Comparison of ENCODE assay signal across 13 cellular contexts in genomic region chr13:44307255-44307654, GRCh38.
A peak's percentile ranks its signal among the peaks of the same experiment; 100 is the strongest.
DNase-seq lines count a peak whose midpoint lies in the region; ATAC-seq, FAIRE-seq and TF ChIP-seq lines count a peak whose summit lies in the region.
"Had no signal": no experiment of that assay in that cellular context is flagged by ENCODE, and none has a peak within 500 bp of the region (broad histone marks: within the 10 kb centered on the region; RNA-seq: fewer than 3 reads in every experiment).

No MANE protein-coding gene starts in this region.

- H3K27ac ChIP-seq in HEK293 (ENCODE audit: extremely low read depth, low read depth, low read length) (no peak overlapping the region), VCaP (peak overlapping the region; percentile 77), gastroesophageal sphincter (peak overlapping the region; percentile 74 to 90 (median 83)), gastrocnemius medialis (peak overlapping the region; percentile 14 to 89 (median 73)), Karpas-422 (ENCODE audit: low read length) (no peak overlapping the region)
- H3K27ac ChIP-seq: cardiac muscle cell had no signal

- no peak overlapping the region for H3K9ac ChIP-seq in Karpas-422 (ENCODE audit: low read length)

- TF ChIP-seq CTCF in HEK293 (tag by site-specific recombination; IDR thresholded peaks at IDR 0.05) (no peak), VCaP (conservative IDR thresholded peaks at IDR 0.05) (no peak), gastroesophageal sphincter (IDR thresholded peaks at IDR 0.05) (no peak), gastrocnemius medialis (IDR thresholded peaks at IDR 0.05 in 4 of 5, conservative IDR thresholded peaks at IDR 0.05 in 1 of 5) (no peak)

- WGBS in gastroesophageal sphincter (ENCODE audit: low coverage in 1 of 2), 2 donors = 62 to 65% methylated on average over 4 of the region's 4 CpGs

- H3K4me2 ChIP-seq in Karpas-422 (ENCODE audit: low read depth, low read length, poor library complexity, severe bottlenecking) = no peak overlapping the region

- peaks cover 5% of the 10 kb centered on the region for H3K4me1 ChIP-seq in HEK293 (ENCODE audit: control insufficient read depth, insufficient read depth, low read length)
- peaks cover 14 to 99% (median 33%) of the 10 kb centered on the region in 3 donors for H3K4me1 ChIP-seq in gastroesophageal sphincter
- H3K4me1 ChIP-seq in gastrocnemius medialis = peaks cover 46 to 66% of the 10 kb centered on the region in 2 donors
- H3K4me1 ChIP-seq in Karpas-422 (ENCODE audit: low read length) = peaks cover under 1% of the 10 kb centered on the region; the same call in 1 of the 2 replicates

- ATAC-seq in gastroesophageal sphincter = no peak
- ATAC-seq in gastrocnemius medialis = no peak
- no peak for ATAC-seq in HG03045 (IDR thresholded peaks at IDR 0.05; ENCODE audit: unreplicated experiment)

- in situ Hi-C loops in gastrocnemius medialis (cut with MboI; ENCODE audit: low sequenced_read_pairs in 4 of 4) = loop anchor here in 1 of 4 donors (10.0 kb wide), 1 partner anchor 72 kb away; no protein-coding TSS in a partner anchor

- POLR2A ChIA-PET in HEK293 (lab: Yijun Ruan, JAX) = no interaction called here

- no peak overlapping the region for H3K4me3 ChIP-seq in HEK293 (ENCODE audit: low read depth, low read length)
- H3K4me3 ChIP-seq in gastroesophageal sphincter = no peak overlapping the region
- H3K4me3 ChIP-seq in gastrocnemius medialis = no peak overlapping the region
- no peak overlapping the region for H3K4me3 ChIP-seq in Karpas-422 (ENCODE audit: low read length)
- H3K4me3 ChIP-seq: cardiac muscle cell, GM23248, lung had no signal

- TF ChIP-seq POLR2A in gastroesophageal sphincter (IDR thresholded peaks at IDR 0.05) = no peak
- TF ChIP-seq POLR2A in gastrocnemius medialis (IDR thresholded peaks at IDR 0.05) = no peak

- H3K9me3 ChIP-seq in HEK293 (ENCODE audit: control insufficient read depth, insufficient read depth, low read depth, low read length) (no peaks in the 10 kb centered on the region), gastroesophageal sphincter (no peaks in the 10 kb centered on the region), gastrocnemius medialis (no peaks in the 10 kb centered on the region), Karpas-422 (ENCODE audit: low read length) (no peaks in the 10 kb centered on the region)

- intact Hi-C loops in gastrocnemius medialis (cut with DNase I; ENCODE audit: low total_unique reads) = loop anchor here (10.0 kb wide), 1 partner anchor 618 kb away; no protein-coding TSS in a partner anchor

- no peak for DNase-seq in gastrocnemius medialis
- no peak for DNase-seq in RCC 7860 (ENCODE audit: low spot score)
- DNase-seq in Karpas-422 = no peak
- DNase-seq in NCI-H1105 treated with DMSO at 0.1 percent for 48 hours (lab: John Stamatoyannopoulos, UW) = no peak
- DNase-seq: Kasumi-1 had no signal

- H2AFZ ChIP-seq in Karpas-422 (ENCODE audit: low read length) = no peak overlapping the region

- TF ChIP-seq EP300 in gastroesophageal sphincter (IDR thresholded peaks at IDR 0.05) = no peak

- H3K9me2 ChIP-seq in Karpas-422 (replicated peaks; ENCODE audit: insufficient read depth, low read length) = no peaks in the 10 kb centered on the region

- no peaks in the 10 kb centered on the region for H4K20me1 ChIP-seq in Karpas-422 (ENCODE audit: insufficient read depth, low read depth, low read length)

- no peaks in the 10 kb centered on the region for H3K36me3 ChIP-seq in HEK293 (ENCODE audit: control insufficient read depth in 2 of 2, insufficient read depth in 1 of 2, low read length in 2 of 2)
- H3K36me3 ChIP-seq in gastroesophageal sphincter = no peaks in the 10 kb centered on the region
- H3K36me3 ChIP-seq in gastrocnemius medialis = no peaks in the 10 kb centered on the region
- no peaks in the 10 kb centered on the region for H3K36me3 ChIP-seq in Karpas-422 (ENCODE audit: insufficient read depth, low read length)
- H3K36me3 ChIP-seq: cardiac muscle cell had no signal

- FAIRE-seq in RCC 7860 (lab: Jason Lieb, UNC) = no peak
- FAIRE-seq: frontal cortex had no signal

- CTCF ChIA-PET in HEK293 (lab: Yijun Ruan, JAX) = interaction anchor here (0.6 kb wide), 1 partner anchor 386 kb away, joined by 4 read pairs; no protein-coding TSS in a partner anchor

- no peaks in the 10 kb centered on the region for H3K27me3 ChIP-seq in gastroesophageal sphincter
- H3K27me3 ChIP-seq in gastrocnemius medialis = no peaks in the 10 kb centered on the region
- H3K27me3 ChIP-seq in Karpas-422 (ENCODE audit: low read length) = no peaks in the 10 kb centered on the region
- H3K27me3 ChIP-seq: cardiac muscle cell had no signal

- no peaks in the 10 kb centered on the region for H3K79me2 ChIP-seq in Karpas-422 (ENCODE audit: low read length)

TF ChIP-seq in HEK293, 187 proteins besides CTCF, POLR2A, EP300 and RAD21:
- TF ChIP-seq ZNF366 (tag by site-specific recombination; conservative IDR thresholded peaks at IDR 0.05) (peak; percentile 37; the same call in 1 of the 2 replicates), SP2 (tag by site-specific recombination; IDR thresholded peaks at IDR 0.05) (no peak), ZNF629 (tag by site-specific recombination; IDR thresholded peaks at IDR 0.05) (no peak)

Comparison
In these comparisons a context has a peak if more than half of its experiments do, and no peak if none do; other contexts are left out.
1. H3K27ac ChIP-seq: peak in VCaP (single experiment), gastroesophageal sphincter (4 of 4) and gastrocnemius medialis (4 of 4); none in HEK293 (single experiment) and Karpas-422 (single experiment).